8 cellular contexts compared by ENCODE assay signal in the genomic region with DNA sequence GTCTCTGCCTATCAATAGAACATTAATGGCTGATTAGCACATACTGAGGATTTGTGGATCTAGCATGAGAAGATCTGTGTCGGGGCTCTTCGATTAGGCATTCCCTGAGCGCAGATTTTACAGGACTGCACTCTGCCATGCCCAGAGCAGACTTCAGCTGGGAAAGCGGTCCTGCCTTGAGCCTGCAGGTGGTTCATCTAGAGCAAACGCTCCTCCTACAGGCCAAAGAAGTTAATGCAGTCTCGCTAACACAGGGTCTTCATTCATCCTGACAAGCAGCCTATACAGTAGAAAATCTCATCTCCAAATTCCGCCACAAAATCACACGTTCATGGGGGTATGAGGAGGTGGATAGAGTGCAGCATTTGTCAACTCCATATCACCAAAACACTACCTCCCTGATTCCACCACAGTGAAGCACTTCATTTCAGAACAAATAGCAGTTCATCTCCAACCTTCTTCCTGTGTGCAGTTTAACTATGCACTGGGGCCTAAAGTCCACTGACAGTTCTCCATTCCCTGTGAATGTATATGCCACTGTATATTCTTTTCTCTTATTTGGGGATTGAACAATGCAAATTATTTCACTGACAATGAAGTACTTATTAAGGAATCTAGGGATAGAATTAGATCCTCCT.
DNase-seq lines count a peak whose midpoint lies in the region; ATAC-seq and TF ChIP-seq lines count a peak whose summit lies in the region.

No MANE protein-coding gene starts in this region.

- no peak overlapping the region for H2BK120ac ChIP-seq in IMR-90 (ENCODE audit: low read depth, low read length)

- no peak overlapping the region for H3K9ac ChIP-seq in IMR-90 (ENCODE audit: low read depth, low read length)
- H3K9ac ChIP-seq in OCI-LY3 (ENCODE audit: low read length): no peak overlapping the region

- H3K36me3 ChIP-seq in GM23338 (ENCODE audit: insufficient read depth) (no peaks in the 10 kb centered on the region), IMR-90 (ENCODE audit: control insufficient read depth, insufficient read depth, low read length) (no peaks in the 10 kb centered on the region), OCI-LY3 (replicated peaks; ENCODE audit: low read depth, low read length) (no peaks in the 10 kb centered on the region)

- POLR2A ChIA-PET in IMR-90 (lab: Charles Lee; ENCODE audit: unreplicated experiment): no interaction called here

- no peaks in the 10 kb centered on the region for H3F3A ChIP-seq in GM23338 (replicated peaks; ENCODE audit: low read depth)

- H3K4me2 ChIP-seq in GM23338 (no peak overlapping the region), IMR-90 (ENCODE audit: low read depth, low read length) (no peak overlapping the region), OCI-LY3 (ENCODE audit: low read length) (no peak overlapping the region)

- H3K14ac ChIP-seq in IMR-90 (replicated peaks; ENCODE audit: low read depth, low read length): no peak overlapping the region

- H3K4me1 ChIP-seq in GM23338 (ENCODE audit: insufficient read depth) (no peaks in the 10 kb centered on the region), IMR-90 (ENCODE audit: control insufficient read depth, insufficient read depth, low read length) (no peaks in the 10 kb centered on the region), OCI-LY3 (ENCODE audit: low read length) (no peaks in the 10 kb centered on the region)

- H3K23ac ChIP-seq in IMR-90 (ENCODE audit: low read depth, low read length): no peak overlapping the region

- H3K4me1 Mint-ChIP-seq in GM23338: peaks cover 2% of the 10 kb centered on the region; the same call in 1 of the 3 replicates

- dilution Hi-C loops in IMR-90 (cut with HindIII; ENCODE audit: low sequenced_read_pairs, unreplicated experiment): no loop called here

- no peak overlapping the region for H3K27ac ChIP-seq in GM23338 (ENCODE audit: low read depth)
- H3K27ac ChIP-seq in IMR-90 (ENCODE audit: insufficient read depth, low read length): no peak overlapping the region
- no peak overlapping the region for H3K27ac ChIP-seq in OCI-LY3 (ENCODE audit: low read length)
- no peak overlapping the region for H3K27ac ChIP-seq in caudate nucleus (ENCODE audit: low read depth, low read length)
- no peak overlapping the region for H3K27ac ChIP-seq in substantia nigra (ENCODE audit: low read depth, low read length, poor library complexity, severe bottlenecking)

- H3K4ac ChIP-seq in IMR-90 (ENCODE audit: low read depth, low read length): no peak overlapping the region

- H2AFZ ChIP-seq in GM23338 (no peak overlapping the region; the same call in 1 of the 2 replicates), IMR-90 (replicated peaks; ENCODE audit: low read length, poor library complexity) (no peak overlapping the region), OCI-LY3 (ENCODE audit: low read depth, low read length) (peak overlapping the region; percentile 28; the same call in 1 of the 2 replicates)

- no peaks in the 10 kb centered on the region for H3K36me3 Mint-ChIP-seq in GM23338 (ENCODE audit: low read depth)

- no peaks in the 10 kb centered on the region for H3K9me1 ChIP-seq in IMR-90 (ENCODE audit: insufficient read depth, low read length)

- H3K79me2 ChIP-seq in GM23338 (replicated peaks; ENCODE audit: insufficient read depth): no peaks in the 10 kb centered on the region
- no peaks in the 10 kb centered on the region for H3K79me2 ChIP-seq in OCI-LY3 (ENCODE audit: low read length)

- TF ChIP-seq POLR2A in IMR-90 (IDR thresholded peaks at IDR 0.05; ENCODE audit: low read depth, low read length): no peak

- H3K27me3 ChIP-seq in GM23338 (ENCODE audit: insufficient read depth) (no peaks in the 10 kb centered on the region), IMR-90 (ENCODE audit: control insufficient read depth, insufficient read depth, low read length) (no peaks in the 10 kb centered on the region), OCI-LY3 (ENCODE audit: low read depth, low read length) (no peaks in the 10 kb centered on the region)

- TF ChIP-seq RAD21 in IMR-90 (IDR thresholded peaks at IDR 0.05; ENCODE audit: low read length): peak; percentile 83

- H2AK9ac ChIP-seq in IMR-90 (replicated peaks; ENCODE audit: low read depth, low read length, poor library complexity): peak overlapping the region; percentile 2

- no CpG with 5 or more reads among the region's 8 CpGs for WGBS in IMR-90 (ENCODE audit: extremely low coverage in 2 of 2, insufficient read length in 1 of 2), 2 experiments

- CTCF ChIA-PET in IMR-90 (lab: Yijun Ruan, JAX): interaction anchor here (1.0 kb wide), 1 partner anchor 1858 kb away, joined by 3 read pairs; no protein-coding TSS in a partner anchor

- in situ Hi-C loops in IMR-90 (cut with MboI; ENCODE audit: low sequenced_read_pairs): loop anchor here (10.0 to 25.0 kb wide), 2 partner anchors 1617 to 1854 kb away; no protein-coding TSS in a partner anchor

- H2BK5ac ChIP-seq in IMR-90 (ENCODE audit: low read depth, low read length, poor library complexity, severe bottlenecking): no peak overlapping the region

- no peak overlapping the region for H2BK20ac ChIP-seq in IMR-90 (ENCODE audit: low read depth, low read length)

- intact Hi-C loops in IMR-90 (cut with micrococcal nuclease): loop anchor here (1.0 to 2.0 kb wide), 4 partner anchors 632 to 1858 kb away; no protein-coding TSS in a partner anchor

- ATAC-seq in GM23338 (peak; percentile 100), IMR-90 (ENCODE audit: low read depth) (peak; percentile 100)

- no peak overlapping the region for H4K91ac ChIP-seq in IMR-90 (ENCODE audit: insufficient read depth, low read depth, low read length)

- H4K20me1 ChIP-seq in GM23338 (replicated peaks; ENCODE audit: insufficient read depth): no peaks in the 10 kb centered on the region
- no peaks in the 10 kb centered on the region for H4K20me1 ChIP-seq in IMR-90 (ENCODE audit: insufficient read depth, low read length)
- H4K20me1 ChIP-seq in OCI-LY3 (ENCODE audit: insufficient read depth, low read length): no peaks in the 10 kb centered on the region

- DNase-seq in activated T-cell treated with anti-CD3 and anti-CD28 coated beads for 48 hours (ENCODE audit: low read depth): peak; percentile 10
- DNase-seq in activated T-cell treated with anti-CD3 and anti-CD28 coated beads for 4 hours: no peak
- DNase-seq in GM23338 (ENCODE audit: low spot score): peak; percentile 92
- peak; percentile 72 for DNase-seq in IMR-90
- peak in 56 of 61 donors; percentile 2 to 91 (median 59) for DNase-seq in caudate nucleus (lab: John Stamatoyannopoulos, UW)
- DNase-seq in kidney tubule cell (ENCODE audit: low spot score): peak; percentile 56
- peak in 46 of 49 donors; percentile 2 to 80 (median 46) for DNase-seq in substantia nigra (lab: John Stamatoyannopoulos, UW)

- no peaks in the 10 kb centered on the region for H3K79me1 ChIP-seq in IMR-90 (ENCODE audit: low read depth in 1 of 2, low read length in 2 of 2)

- TF ChIP-seq CTCF in GM23338 (conservative IDR thresholded peaks at IDR 0.05; ENCODE audit: low read depth in 2 of 2): peak; percentile 75 to 96
- peak; percentile 79 for TF ChIP-seq CTCF in IMR-90 (conservative IDR thresholded peaks at IDR 0.05; ENCODE audit: low read depth, low read length)
- peak; percentile 81 for TF ChIP-seq CTCF in OCI-LY3 (IDR thresholded peaks at IDR 0.05; ENCODE audit: low read depth, low read length)

- no peak overlapping the region for H4K5ac ChIP-seq in IMR-90 (ENCODE audit: low read depth, low read length)

- no peak overlapping the region for H3K4me3 Mint-ChIP-seq in GM23338

- no peak overlapping the region for H3K18ac ChIP-seq in IMR-90 (ENCODE audit: low read depth, low read length)

- no peak overlapping the region for H4K8ac ChIP-seq in IMR-90 (ENCODE audit: low read depth in 2 of 2, low read length in 2 of 2)

- H3K9me2 ChIP-seq in GM23338 (ENCODE audit: insufficient read depth): no peaks in the 10 kb centered on the region

- no peak overlapping the region for H2AK5ac ChIP-seq in IMR-90 (ENCODE audit: low read depth, low read length)

- H3K56ac ChIP-seq in IMR-90 (ENCODE audit: extremely low read depth, insufficient read depth, low read length): no peak overlapping the region

- H3K9me3 ChIP-seq in IMR-90 (ENCODE audit: control insufficient read depth, insufficient read depth, low read length): no peaks in the 10 kb centered on the region
- H3K9me3 ChIP-seq in OCI-LY3 (ENCODE audit: insufficient read depth, low read length): no peaks in the 10 kb centered on the region

- no peak overlapping the region for H3K27ac Mint-ChIP-seq in GM23338

- H3K4me3 ChIP-seq in GM23338 (no peak overlapping the region), IMR-90 (ENCODE audit: insufficient read depth, low read depth, low read length) (no peak overlapping the region), OCI-LY3 (ENCODE audit: low read length) (no peak overlapping the region)

- no peak overlapping the region for H2BK15ac ChIP-seq in IMR-90 (ENCODE audit: low read depth, low read length)

- no TSS peak for BruUV-seq in IMR-90 (replicated peaks; lab: Mats Ljungman, UMichigan)

- H3K9me3 Mint-ChIP-seq in GM23338: no peaks in the 10 kb centered on the region

- H3K27me3 Mint-ChIP-seq in GM23338 (ENCODE audit: insufficient read depth, low read depth, poor library complexity): no peaks in the 10 kb centered on the region

TF ChIP-seq in GM23338, 12 proteins besides CTCF, POLR2A, EP300 and RAD21 (continues in another document):
- no peak for TF ChIP-seq EZH2phosphoT487 (IDR thresholded peaks at IDR 0.05; ENCODE audit: unreplicated experiment)
- no peak for TF ChIP-seq NANOG (IDR thresholded peaks at IDR 0.05; ENCODE audit: borderline replicate concordance)

TF ChIP-seq in IMR-90, 13 proteins besides CTCF, POLR2A, EP300 and RAD21:
- TF ChIP-seq SMC3 (IDR thresholded peaks at IDR 0.05; ENCODE audit: low read depth, low read length) (peak; percentile 50; the same call in 1 of the 2 replicates), CEBPB (IDR thresholded peaks at IDR 0.05; ENCODE audit: low read depth, low read length) (no peak)
